In genomic region chr12:51388066-51388799, GRCh38 we compare ENCODE assay signal across 9 cellular contexts. TPM values are rescaled to one million over a fixed set of nuclear protein-coding genes. Genes with fewer than 3 reads are reported as not detected.
DNase-seq lines count a peak whose midpoint lies in the region; ATAC-seq, FAIRE-seq and TF ChIP-seq lines count a peak whose summit lies in the region.
"Had no signal": no experiment of that assay in that cellular context is flagged by ENCODE, and none has a peak within 500 bp of the region (broad histone marks: within the 10 kb centered on the region; RNA-seq: fewer than 3 reads in every experiment).

No MANE protein-coding gene starts in this region.

- no peak for TF ChIP-seq CTCF in CD14-positive monocyte (IDR thresholded peaks at IDR 0.05)
- no peak for TF ChIP-seq CTCF in Loucy (conservative IDR thresholded peaks at IDR 0.05; ENCODE audit: low read length)
- no peak for TF ChIP-seq CTCF in K562 (IDR thresholded peaks at IDR 0.05 in 2 of 3, conservative IDR thresholded peaks at IDR 0.05 in 1 of 3; ENCODE audit: insufficient read depth in 2 of 3, low read depth in 1 of 3, low read length in 3 of 3)

- H4K20me1 ChIP-seq in Loucy (ENCODE audit: insufficient read depth, low read length, poor library complexity, severe bottlenecking) (no peaks in the 10 kb centered on the region), K562 (replicated peaks; ENCODE audit: control insufficient read depth, insufficient read depth, low read length) (no peaks in the 10 kb centered on the region)

- peak; percentile 62 for TF ChIP-seq EP300 in K562 (IDR thresholded peaks at IDR 0.05; ENCODE audit: low read length)

- no peaks in the 10 kb centered on the region for H3K36me3 ChIP-seq in Loucy (ENCODE audit: insufficient read depth, low read length)
- no peaks in the 10 kb centered on the region for H3K36me3 ChIP-seq in K562 (ENCODE audit: control insufficient read depth, insufficient read depth, low read length)

- H3K27ac Mint-ChIP-seq in CD14-positive monocyte: peak overlapping the region; percentile 60 to 93 (median 89)
- peak overlapping the region; percentile 13 for H3K27ac Mint-ChIP-seq in memory B cell

- CTCF ChIA-PET in K562 (lab: Yijun Ruan, JAX; ENCODE audit: low intra/inter-chr PET ratio): interaction anchor here (0.6 kb wide), 1 partner anchor 1427 kb away, joined by 3 read pairs; no protein-coding TSS in a partner anchor

- H3K4me3 Mint-ChIP-seq in CD14-positive monocyte: peak overlapping the region; percentile 58 to 74
- H3K4me3 Mint-ChIP-seq in memory B cell: no peak overlapping the region

- no peak for TF ChIP-seq POLR2A in K562 (conservative IDR thresholded peaks at IDR 0.05)

- H3K36me3 Mint-ChIP-seq in CD14-positive monocyte (peaks cover 24 to 28% of the 10 kb centered on the region in 2 donors), memory B cell (no peaks in the 10 kb centered on the region)

- DNase-seq in CD14-positive monocyte (ENCODE audit: low spot score) (peak; percentile 60), K562 (ENCODE audit: extremely low read depth in 1 of 4, low spot score in 3 of 4) (peak; percentile 60 to 82 (median 70)), memory B cell (ENCODE audit: low spot score in 2 of 2) (no peak)
- DNase-seq in effector CD8-positive, alpha-beta T cell (lab: John Stamatoyannopoulos, UW): no peak
- DNase-seq in stimulated activated naive CD4-positive, alpha-beta T cell treated with Interleukin-2 at 50 U/mL for 16 hours (lab: John Stamatoyannopoulos, UW): no peak
- DNase-seq: Karpas-422 had no signal

- H3K9me1 ChIP-seq in K562 (ENCODE audit: control insufficient read depth, insufficient read depth, low read length): no peaks in the 10 kb centered on the region

- POLR2A ChIA-PET in K562 (lab: Yijun Ruan, JAX): interaction anchor here (0.6 to 1.5 kb wide), 2 partner anchors 8 to 362 kb away, joined by 3 to 7 read pairs; partner anchors contain the start of gene SLC11A2

- no peak for TF ChIP-seq RAD21 in K562 (CRISPR knock-in tag; conservative IDR thresholded peaks at IDR 0.05 in 1 of 2, IDR thresholded peaks at IDR 0.05 in 1 of 2)

- no TSS peak for BruUV-seq in K562 (replicated peaks; lab: Mats Ljungman, UMichigan)

- H3K4me1 ChIP-seq in Loucy (ENCODE audit: insufficient read depth, low read length, poor library complexity, severe bottlenecking) (peaks cover 80% of the 10 kb centered on the region), K562 (replicated peaks in 1 of 2; ENCODE audit: control insufficient read depth in 2 of 2, insufficient read depth in 2 of 2, low read length in 2 of 2) (peaks cover 38 to 39% of the 10 kb centered on the region in 2 experiments)

- intact Hi-C loops in CD14-positive monocyte (cut with micrococcal nuclease) (no loop called here), K562 (cut with micrococcal nuclease) (no loop called here)

- H3K27ac ChIP-seq in K562 (ENCODE audit: extremely low read depth, low read depth, low read length): peak overlapping the region; percentile 65

- ATAC-seq in K562 (peak; percentile 40), memory B cell (ENCODE audit: low read depth) (no peak), GM18519 (IDR thresholded peaks at IDR 0.05; ENCODE audit: low FRiP score, unreplicated experiment) (no peak), GM21737 (IDR thresholded peaks at IDR 0.05; ENCODE audit: unreplicated experiment) (no peak)

- WGBS in K562 (ENCODE audit: insufficient coverage, low coverage, missing lambda C conversion rate): 29% methylated on average over 9 of the region's 10 CpGs

- H3K4me3 ChIP-seq in Loucy (ENCODE audit: low read length, poor library complexity, severe bottlenecking) (peak overlapping the region; percentile 65), K562 (no peak overlapping the region)

- peaks cover 47% of the 10 kb centered on the region for H3K79me2 ChIP-seq in Loucy (ENCODE audit: insufficient read depth, low read length)
- no peaks in the 10 kb centered on the region for H3K79me2 ChIP-seq in K562 (ENCODE audit: control insufficient read depth, insufficient read depth, low read length)

- no peaks in the 10 kb centered on the region for H3K27me3 ChIP-seq in Loucy (ENCODE audit: insufficient read depth, low read length, poor library complexity, severe bottlenecking)
- H3K27me3 ChIP-seq in K562 (ENCODE audit: control insufficient read depth in 2 of 2, insufficient read depth in 2 of 2, low read length in 2 of 2): no peaks in the 10 kb centered on the region

- H3K9me3 Mint-ChIP-seq in CD14-positive monocyte: no peaks in the 10 kb centered on the region
- no peaks in the 10 kb centered on the region for H3K9me3 Mint-ChIP-seq in memory B cell

- no peaks in the 10 kb centered on the region for H3K9me2 ChIP-seq in Loucy (replicated peaks; ENCODE audit: low read depth, low read length)

- peak overlapping the region; percentile 87 for H3K4me2 ChIP-seq in Loucy (ENCODE audit: low read depth, low read length, poor library complexity, severe bottlenecking)
- peak overlapping the region; percentile 59 for H3K4me2 ChIP-seq in K562 (ENCODE audit: insufficient read depth, low read length)

- peaks cover 3 to 5% (median 4%) of the 10 kb centered on the region in 3 donors for H3K27me3 Mint-ChIP-seq in CD14-positive monocyte (ENCODE audit: low read depth in 3 of 3)
- H3K27me3 Mint-ChIP-seq in memory B cell: no peaks in the 10 kb centered on the region

- H3K9ac ChIP-seq in Loucy (ENCODE audit: low read depth, low read length, poor library complexity, severe bottlenecking) (peak overlapping the region; percentile 44), K562 (ENCODE audit: insufficient read depth in 1 of 2, low read depth in 2 of 2, low read length in 2 of 2) (peak overlapping the region; percentile 36 to 81; a peak in 3 of 4 replicates)

- H2AFZ ChIP-seq in Loucy (ENCODE audit: low read length) (no peak overlapping the region), K562 (ENCODE audit: low read depth, low read length) (peak overlapping the region; percentile 63)

- in situ Hi-C loops in K562 (cut with MboI): no loop called here

- H3K4me1 Mint-ChIP-seq in CD14-positive monocyte (peaks cover 47% of the 10 kb centered on the region), memory B cell (peaks cover 30% of the 10 kb centered on the region)

- no peaks in the 10 kb centered on the region for H3K9me3 ChIP-seq in Loucy (ENCODE audit: insufficient read depth, low read depth, low read length)
- no peaks in the 10 kb centered on the region for H3K9me3 ChIP-seq in K562 (replicated peaks; ENCODE audit: control insufficient read depth, insufficient read depth, low read depth, low read length)

- H3F3A ChIP-seq in Loucy (ENCODE audit: low read depth): peaks cover 5% of the 10 kb centered on the region; the same call in 1 of the 2 replicates

- FAIRE-seq in K562 (lab: Jason Lieb, UNC): peak; percentile 94

RNA-seq across cellular contexts. Expression of gene GALNT6, which starts 3.0 kb away (rescaled TPM):
- 10 to 100 TPM in 1 of 2 donors, 1 to 10 TPM in 1; 3.2 to 10.4 TPM for polyA plus RNA-seq in CD14-positive monocyte
- total RNA-seq in K562 (2011; cell fraction: chromatin; rRNA removed; ENCODE audit: low replicate concordance): 20.4 and 37.7 TPM in 2 replicates
- 22.1 and 26.2 TPM in 2 replicates for total RNA-seq in K562 (2011; cell fraction: nucleolus; rRNA removed)
- 15.3 and 17.9 TPM in 2 replicates for total RNA-seq in K562 (2011; cell fraction: nucleoplasm; rRNA removed)
- 7.4 and 12.3 TPM in 2 replicates for total RNA-seq in K562 (2014; rRNA removed)
- total RNA-seq in K562 (2014; rRNA removed; fragmentation: Illumina TruSeq; extraction: Trizol): 4.5 and 5.1 TPM in 2 replicates
- total RNA-seq in K562 (2015; rRNA removed; fragmentation: Illumina TruSeq; extraction: Trizol): 1.8 and 2.7 TPM in 2 replicates
- 7.7 and 8.8 TPM in 2 replicates for total RNA-seq in K562 (2021)
- 7.2 and 8.1 TPM in 2 replicates for polyA plus RNA-seq in K562 (2011; rRNA removed)
- 6.9 and 10.1 TPM in 2 replicates for polyA plus RNA-seq in K562 (2011; cell fraction: cytosol; rRNA removed)
- 6.3 and 9.5 TPM in 2 replicates for polyA plus RNA-seq in K562 (2011; cell fraction: nucleus; rRNA removed)
- polyA plus RNA-seq in K562 (2012): 4.5 and 6.8 TPM in 2 replicates
- polyA plus RNA-seq in K562 (2014; fragmentation: Illumina TruSeq; extraction: Trizol): 6.7 and 8.6 TPM in 2 replicates
- 1 to 10 TPM; 1.5 to 2.4 TPM for polyA plus RNA-seq in K562 (2014; fragmentation: Nextera tagmentation; extraction: Ambion mirVana)
- polyA plus RNA-seq in K562 (2014; rRNA removed): 2.8 and 7.0 TPM in 2 replicates
- 9.1 and 9.4 TPM in 2 replicates for polyA minus RNA-seq in K562 (2011; rRNA and poly(A)+ RNA removed)
- polyA minus RNA-seq in K562 (2011; cell fraction: cytosol; rRNA and poly(A)+ RNA removed): 1.8 and 4.4 TPM in 2 replicates
- 9.3 and 12.7 TPM in 2 replicates for polyA minus RNA-seq in K562 (2011; cell fraction: nucleus; rRNA and poly(A)+ RNA removed)

RNA-seq across cellular contexts. Expression of gene SLC4A8, which starts 36.4 kb away (rescaled TPM):
- polyA plus RNA-seq in CD14-positive monocyte (1 to 10 TPM; 1.9 to 2.3 TPM), K562 (2011; rRNA removed) (0.35 and 0.62 TPM in 2 replicates), K562 (2014; fragmentation: Illumina TruSeq; extraction: Trizol) (0.15 and 0.25 TPM in 2 replicates), K562 (2014; fragmentation: Nextera tagmentation; extraction: Ambion mirVana) (under 1 TPM in 1 of 2 experiments, not detected in 1; 0.06 TPM), K562 (2014; rRNA removed) (0.12 and 0.24 TPM in 2 replicates)
- 0.51 and 0.88 TPM in 2 replicates for total RNA-seq in K562 (2011; cell fraction: chromatin; rRNA removed; ENCODE audit: low replicate concordance)
- 0.33 and 0.39 TPM in 2 replicates for total RNA-seq in K562 (2011; cell fraction: nucleolus; rRNA removed)
- total RNA-seq in K562 (2011; cell fraction: nucleoplasm; rRNA removed): 0.31 TPM in 1 of 2 replicates, not detected in the other
- total RNA-seq in K562 (2014; rRNA removed) (0.04 and 1.5 TPM in 2 replicates), K562 (2014; rRNA removed; fragmentation: Illumina TruSeq; extraction: Trizol) (0.04 and 0.06 TPM in 2 replicates), K562 (2015; rRNA removed; fragmentation: Illumina TruSeq; extraction: Trizol) (0.07 and 0.41 TPM in 2 replicates), K562 (2021) (not detected in 2 replicates)
- polyA plus RNA-seq in K562 (2011; cell fraction: cytosol; rRNA removed): 0.22 and 0.51 TPM in 2 replicates
- polyA plus RNA-seq in K562 (2011; cell fraction: nucleus; rRNA removed): 0.70 and 0.79 TPM in 2 replicates
- polyA plus RNA-seq in K562 (2012): 0.08 and 0.10 TPM in 2 replicates
- polyA minus RNA-seq in K562 (2011; rRNA and poly(A)+ RNA removed): 0.25 and 0.33 TPM in 2 replicates
- not detected in 2 replicates for polyA minus RNA-seq in K562 (2011; cell fraction: cytosol; rRNA and poly(A)+ RNA removed)
- 0.13 and 0.78 TPM in 2 replicates for polyA minus RNA-seq in K562 (2011; cell fraction: nucleus; rRNA and poly(A)+ RNA removed)

RNA-seq across cellular contexts. Expression of gene CELA1, which starts 41.8 kb away (rescaled TPM):
- polyA plus RNA-seq in CD14-positive monocyte (1 to 10 TPM in 1 of 2 donors, under 1 TPM in 1; 0.67 to 3.0 TPM), K562 (2011; rRNA removed) (not detected in 2 replicates), K562 (2014; fragmentation: Illumina TruSeq; extraction: Trizol) (not detected in 2 replicates), K562 (2014; fragmentation: Nextera tagmentation; extraction: Ambion mirVana) (under 1 TPM; 0.06 to 0.27 TPM), K562 (2014; rRNA removed) (not detected in 2 replicates)
- total RNA-seq in K562 (2011; cell fraction: chromatin; rRNA removed; ENCODE audit: low replicate concordance): not detected in 2 replicates
- not detected in 2 replicates for total RNA-seq in K562 (2011; cell fraction: nucleolus; rRNA removed)
- not detected in 2 replicates for total RNA-seq in K562 (2011; cell fraction: nucleoplasm; rRNA removed)
- total RNA-seq in K562 (2014; rRNA removed) (not detected in 2 replicates), K562 (2014; rRNA removed; fragmentation: Illumina TruSeq; extraction: Trizol) (not detected in 2 replicates), K562 (2015; rRNA removed; fragmentation: Illumina TruSeq; extraction: Trizol) (not detected in 2 replicates), K562 (2021) (0.22 TPM in 1 of 2 replicates, not detected in the other)
- polyA plus RNA-seq in K562 (2011; cell fraction: cytosol; rRNA removed): not detected in 2 replicates
- not detected in 2 replicates for polyA plus RNA-seq in K562 (2011; cell fraction: nucleus; rRNA removed)
- polyA plus RNA-seq in K562 (2012): 0.10 and 0.25 TPM in 2 replicates
- polyA minus RNA-seq in K562 (2011; rRNA and poly(A)+ RNA removed): not detected in 2 replicates
- polyA minus RNA-seq in K562 (2011; cell fraction: cytosol; rRNA and poly(A)+ RNA removed): not detected in 2 replicates
- polyA minus RNA-seq in K562 (2011; cell fraction: nucleus; rRNA and poly(A)+ RNA removed): not detected in 2 replicates

Comparison
In these comparisons a context has a peak if more than half of its experiments do, and no peak if none do; other contexts are left out.
1. DNase-seq: peak in CD14-positive monocyte (single experiment) and K562 (4 of 4); none in memory B cell (0 of 2), effector CD8-positive, alpha-beta T cell (single experiment) and stimulated activated naive CD4-positive, alpha-beta T cell treated with Interleukin-2 at 50 U/mL for 16 hours (single experiment).